1 cellular context compared by ENCODE assay signal in genomic region chr15:44715142-44715796, GRCh38.
TF ChIP-seq lines count a peak whose summit lies in the region.

No MANE protein-coding gene starts in this region.

TF ChIP-seq in GM12878, 131 proteins besides CTCF, POLR2A, EP300 and RAD21:
- TF ChIP-seq ZNF207 (IDR thresholded peaks at IDR 0.05; ENCODE audit: borderline replicate concordance) (no peak), BMI1 (IDR thresholded peaks at IDR 0.05; ENCODE audit: borderline replicate concordance) (0 out of 2 replicates have a peak, but pooled peaks have one; percentile 2), KAT2A (conservative IDR thresholded peaks at IDR 0.05; ENCODE audit: control insufficient read depth, low read depth, low read length) (no peak), ZSCAN29 (IDR thresholded peaks at IDR 0.05) (no peak), SREBF2 (IDR thresholded peaks at IDR 0.05; ENCODE audit: low read length) (no peak), ZNF24 (IDR thresholded peaks at IDR 0.05) (no peak), IRF5 (IDR thresholded peaks at IDR 0.05; ENCODE audit: borderline replicate concordance) (no peak), CUX1 (IDR thresholded peaks at IDR 0.05; ENCODE audit: insufficient replicate concordance, low read depth, low read length) (no peak), RAD51 (IDR thresholded peaks at IDR 0.05) (peak; percentile 44; the same call in 1 of the 2 replicates), POLR2AphosphoS2 (IDR thresholded peaks at IDR 0.05; ENCODE audit: low read depth, low read length) (peak; percentile 89), IKZF2 (IDR thresholded peaks at IDR 0.05) (no peak), MLLT1 (IDR thresholded peaks at IDR 0.05) (peak; percentile 12; the same call in 1 of the 2 replicates), RB1 (IDR thresholded peaks at IDR 0.05; ENCODE audit: borderline replicate concordance) (no peak), MEF2B (IDR thresholded peaks at IDR 0.05; ENCODE audit: partially characterized antibody, poor library complexity, severe bottlenecking) (no peak), TARDBP (IDR thresholded peaks at IDR 0.05; ENCODE audit: borderline replicate concordance) (no peak), BCL3 (IDR thresholded peaks at IDR 0.05; ENCODE audit: borderline replicate concordance, insufficient read depth, low read depth, low read length, poor library complexity, severe bottlenecking) (no peak), POLR2AphosphoS5 (IDR thresholded peaks at IDR 0.05; ENCODE audit: low read length) (peak; percentile 86; the same call in 1 of the 2 replicates), ATF2 (IDR thresholded peaks at IDR 0.05; ENCODE audit: low read length) (peak; percentile 15; the same call in 1 of the 2 replicates), CBFB (IDR thresholded peaks at IDR 0.05; ENCODE audit: low read depth) (no peak), CEBPB (IDR thresholded peaks at IDR 0.05; ENCODE audit: borderline replicate concordance in 1 of 2, low read depth in 2 of 2, low read length in 2 of 2) (no peak), ZNF274 (IDR thresholded peaks at IDR 0.05; ENCODE audit: insufficient read depth, insufficient read length) (no peak), HDAC2 (IDR thresholded peaks at IDR 0.05) (no peak), ELK1 (IDR thresholded peaks at IDR 0.05; ENCODE audit: low read depth, low read length) (no peak), NR2F1 (conservative IDR thresholded peaks at IDR 0.05) (no peak), BCL11A (IDR thresholded peaks at IDR 0.05; ENCODE audit: low read depth, low read length) (peak; percentile 4; the same call in 1 of the 2 replicates), POU2F2 (IDR thresholded peaks at IDR 0.05; ENCODE audit: borderline replicate concordance, low read depth, low read length) (0 out of 3 replicates have a peak, but pooled peaks have one; percentile 8), DPF2 (IDR thresholded peaks at IDR 0.05) (no peak), CHD2 (IDR thresholded peaks at IDR 0.05; ENCODE audit: borderline replicate concordance, low read depth, low read length) (no peak), LARP7 (IDR thresholded peaks at IDR 0.05) (peak; percentile 9; the same call in 1 of the 2 replicates)
- TF ChIP-seq, protein P1, sequence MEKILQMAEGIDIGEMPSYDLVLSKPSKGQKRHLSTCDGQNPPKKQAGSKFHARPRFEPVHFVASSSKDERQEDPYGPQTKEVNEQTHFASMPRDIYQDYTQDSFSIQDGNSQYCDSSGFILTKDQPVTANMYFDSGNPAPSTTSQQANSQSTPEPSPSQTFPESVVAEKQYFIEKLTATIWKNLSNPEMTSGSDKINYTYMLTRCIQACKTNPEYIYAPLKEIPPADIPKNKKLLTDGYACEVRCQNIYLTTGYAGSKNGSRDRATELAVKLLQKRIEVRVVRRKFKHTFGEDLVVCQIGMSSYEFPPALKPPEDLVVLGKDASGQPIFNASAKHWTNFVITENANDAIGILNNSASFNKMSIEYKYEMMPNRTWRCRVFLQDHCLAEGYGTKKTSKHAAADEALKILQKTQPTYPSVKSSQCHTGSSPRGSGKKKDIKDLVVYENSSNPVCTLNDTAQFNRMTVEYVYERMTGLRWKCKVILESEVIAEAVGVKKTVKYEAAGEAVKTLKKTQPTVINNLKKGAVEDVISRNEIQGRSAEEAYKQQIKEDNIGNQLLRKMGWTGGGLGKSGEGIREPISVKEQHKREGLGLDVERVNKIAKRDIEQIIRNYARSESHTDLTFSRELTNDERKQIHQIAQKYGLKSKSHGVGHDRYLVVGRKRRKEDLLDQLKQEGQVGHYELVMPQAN (conservative IDR thresholded peaks at IDR 0.05), result no peak
- TF ChIP-seq, protein P2, sequence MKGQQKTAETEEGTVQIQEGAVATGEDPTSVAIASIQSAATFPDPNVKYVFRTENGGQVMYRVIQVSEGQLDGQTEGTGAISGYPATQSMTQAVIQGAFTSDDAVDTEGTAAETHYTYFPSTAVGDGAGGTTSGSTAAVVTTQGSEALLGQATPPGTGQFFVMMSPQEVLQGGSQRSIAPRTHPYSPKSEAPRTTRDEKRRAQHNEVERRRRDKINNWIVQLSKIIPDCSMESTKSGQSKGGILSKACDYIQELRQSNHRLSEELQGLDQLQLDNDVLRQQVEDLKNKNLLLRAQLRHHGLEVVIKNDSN (IDR thresholded peaks at IDR 0.05; ENCODE audit: borderline replicate concordance, extremely low read length, insufficient read depth, low read depth, low read length), result no peak
- TF ChIP-seq, protein P3, sequence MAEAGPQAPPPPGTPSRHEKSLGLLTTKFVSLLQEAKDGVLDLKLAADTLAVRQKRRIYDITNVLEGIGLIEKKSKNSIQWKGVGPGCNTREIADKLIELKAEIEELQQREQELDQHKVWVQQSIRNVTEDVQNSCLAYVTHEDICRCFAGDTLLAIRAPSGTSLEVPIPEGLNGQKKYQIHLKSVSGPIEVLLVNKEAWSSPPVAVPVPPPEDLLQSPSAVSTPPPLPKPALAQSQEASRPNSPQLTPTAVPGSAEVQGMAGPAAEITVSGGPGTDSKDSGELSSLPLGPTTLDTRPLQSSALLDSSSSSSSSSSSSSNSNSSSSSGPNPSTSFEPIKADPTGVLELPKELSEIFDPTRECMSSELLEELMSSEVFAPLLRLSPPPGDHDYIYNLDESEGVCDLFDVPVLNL (IDR thresholded peaks at IDR 0.05; ENCODE audit: low read depth, low read length), result no peak
TF ChIP-seq in GM12878: peak in this region for 9.
